In genomic region chr22:37324340-37325023, GRCh38 we compare ENCODE assay signal across 17 cellular contexts.
DNase-seq lines count a peak whose midpoint lies in the region; ATAC-seq and TF ChIP-seq lines count a peak whose summit lies in the region.
"Had no signal": no experiment of that assay in that cellular context is flagged by ENCODE, and none has a peak within 500 bp of the region (broad histone marks: within the 10 kb centered on the region; RNA-seq: fewer than 3 reads in every experiment).

No MANE protein-coding gene starts in this region.

- ATAC-seq in HG02840 (IDR thresholded peaks at IDR 0.05; ENCODE audit: low FRiP score, unreplicated experiment), result no peak
- ATAC-seq: activated T-cell treated with anti-CD3 and anti-CD28 coated beads, Interleukin-2, amount 50 U/mL, for 72 hours; sciatic nerve had no signal

- peak overlapping the region; percentile 10 for H3K4me3 ChIP-seq in astrocyte of the cerebellum (ENCODE audit: low read depth, low read length)
- peak overlapping the region; percentile 36 for H3K4me3 ChIP-seq in iPS-18c (ENCODE audit: insufficient read depth, low read depth, low read length)
- H3K4me3 ChIP-seq in retinal pigment epithelial cell (ENCODE audit: low read length), result peak overlapping the region; percentile 10

- in situ Hi-C loops in astrocyte of the cerebellum (cut with HindIII; ENCODE audit: low sequenced_read_pairs), result loop anchor here (5.0 to 10.0 kb wide), 3 partner anchors 78 to 240 kb away; partner anchors contain the start of gene CDC42EP1

- TF ChIP-seq CTCF in astrocyte of the cerebellum (IDR thresholded peaks at IDR 0.05; ENCODE audit: low read depth, low read length, missing control alignments) (no peak), retinal pigment epithelial cell (conservative IDR thresholded peaks at IDR 0.05; ENCODE audit: low read depth, low read length) (no peak)

- DNase-seq in NCI-H1417 (lab: John Stamatoyannopoulos, UW) (peak in 2 of 3 experiments; percentile 23 to 24), NCI-H1417 treated with DMSO at 0.1 percent for 48 hours (lab: John Stamatoyannopoulos, UW) (no peak), astrocyte of the cerebellum (ENCODE audit: low read depth) (no peak), retinal pigment epithelial cell (ENCODE audit: low read depth) (no peak)
- no peak for DNase-seq in activated CD4-positive, CD25-positive, alpha-beta regulatory T cell (lab: John Stamatoyannopoulos, UW)
- DNase-seq in stimulated activated naive CD4-positive, alpha-beta T cell (lab: John Stamatoyannopoulos, UW), result no peak
- DNase-seq: activated CD4-positive, alpha-beta T cell treated with anti-CD3 and anti-CD28 coated beads for 48 hours; activated T-cell treated with anti-CD3 and anti-CD28 coated beads, Interleukin-2, amount 50 U/mL, for 72 hours; amniotic stem cell; GF-D8; HCEC 1CT; naive thymus-derived CD8-positive, alpha-beta T cell; NCI-H2171; T-cell had no signal

- H3K9me3 ChIP-seq in iPS-18c (ENCODE audit: control insufficient read depth, insufficient read depth, low read length), result no peaks in the 10 kb centered on the region

Comparison
In these comparisons a context has a peak if more than half of its experiments do, and no peak if none do; other contexts are left out.
1. DNase-seq: peak in NCI-H1417 (2 of 3); none in NCI-H1417 treated with DMSO at 0.1 percent for 48 hours (single experiment), astrocyte of the cerebellum (single experiment), retinal pigment epithelial cell (single experiment), activated CD4-positive, CD25-positive, alpha-beta regulatory T cell (0 of 4) and stimulated activated naive CD4-positive, alpha-beta T cell (0 of 6).
2. Peak in every context shown above with its lines, with median percentiles within 50 percentile points of each other: H3K4me3 ChIP-seq.